In the genomic region with DNA sequence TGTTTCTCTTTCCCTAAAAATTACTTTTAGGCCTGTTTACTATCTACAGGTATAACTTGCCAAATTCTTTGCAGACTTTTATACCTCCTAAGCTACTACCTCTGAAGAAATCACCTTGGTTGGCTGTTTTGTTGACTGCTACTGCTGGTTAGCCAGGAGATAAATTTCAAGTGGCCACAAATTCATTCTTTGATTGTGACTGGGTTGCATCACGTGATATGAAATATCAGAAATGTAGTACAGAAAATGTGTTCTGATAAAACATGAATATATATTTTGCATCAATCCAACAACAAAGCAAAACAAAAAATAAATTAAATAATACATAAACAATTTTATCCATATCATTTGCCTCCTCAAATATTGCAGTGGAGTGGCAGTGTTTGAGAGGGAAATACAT, we compare ENCODE assay signal across 7 cellular contexts.
"Had no signal": no experiment of that assay in that cellular context is flagged by ENCODE, and none has a peak within 500 bp of the region (broad histone marks: within the 10 kb centered on the region; RNA-seq: fewer than 3 reads in every experiment).

No MANE protein-coding gene starts in this region.

- H3K4me2 ChIP-seq: KMS-11 had no signal

- H3K27ac ChIP-seq: HL-60, KMS-11 had no signal

- H3K27ac Mint-ChIP-seq: IgD-negative memory B cell had no signal

- H3K9ac ChIP-seq: KMS-11 had no signal

- H3K4me3 Mint-ChIP-seq: IgD-negative memory B cell had no signal

- DNase-seq: IMR-90, KBM-7, KG1 had no signal

- H3K4me1 Mint-ChIP-seq: IgD-negative memory B cell had no signal

- FAIRE-seq: HTR-8/SVneo had no signal

- H3K27me3 Mint-ChIP-seq: IgD-negative memory B cell had no signal
